ENCODE assay signal across 3 cellular contexts in the genomic region with DNA sequence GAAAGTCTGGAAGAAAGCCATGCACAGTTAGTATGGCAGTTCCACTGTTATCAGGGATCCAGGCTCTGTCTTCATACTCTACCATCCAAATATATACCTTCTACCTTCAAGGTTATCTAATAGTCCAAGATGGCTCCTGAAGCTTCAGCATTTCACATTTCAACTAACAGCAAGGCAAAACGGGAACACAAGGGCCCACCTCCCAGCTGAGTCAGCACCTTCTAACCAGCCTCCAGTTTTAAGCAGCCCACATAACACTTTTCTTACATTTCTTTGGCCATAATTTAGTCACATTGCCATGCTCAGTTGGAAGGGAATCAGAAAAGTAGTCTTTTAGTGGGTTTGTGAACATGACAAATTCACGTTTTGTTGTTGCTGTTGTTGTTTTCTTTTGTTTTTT.
A peak's percentile ranks its signal among the peaks of the same experiment; 100 is the strongest.
TF ChIP-seq lines count a peak whose summit lies in the region.

No MANE protein-coding gene starts in this region.

TF ChIP-seq in A549, 52 proteins besides CTCF, POLR2A, EP300 and RAD21:
- TF ChIP-seq MAFK (IDR thresholded peaks at IDR 0.05; ENCODE audit: partially characterized antibody) (peak; percentile 67), ZFP36 (IDR thresholded peaks at IDR 0.05; ENCODE audit: borderline replicate concordance, partially characterized antibody) (no peak)

TF ChIP-seq in GM23338, 12 proteins besides CTCF, POLR2A, EP300 and RAD21 (continues in another document):
- TF ChIP-seq, protein P1, sequence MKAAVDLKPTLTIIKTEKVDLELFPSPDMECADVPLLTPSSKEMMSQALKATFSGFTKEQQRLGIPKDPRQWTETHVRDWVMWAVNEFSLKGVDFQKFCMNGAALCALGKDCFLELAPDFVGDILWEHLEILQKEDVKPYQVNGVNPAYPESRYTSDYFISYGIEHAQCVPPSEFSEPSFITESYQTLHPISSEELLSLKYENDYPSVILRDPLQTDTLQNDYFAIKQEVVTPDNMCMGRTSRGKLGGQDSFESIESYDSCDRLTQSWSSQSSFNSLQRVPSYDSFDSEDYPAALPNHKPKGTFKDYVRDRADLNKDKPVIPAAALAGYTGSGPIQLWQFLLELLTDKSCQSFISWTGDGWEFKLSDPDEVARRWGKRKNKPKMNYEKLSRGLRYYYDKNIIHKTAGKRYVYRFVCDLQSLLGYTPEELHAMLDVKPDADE (IDR thresholded peaks at IDR 0.05) = no peak
- TF ChIP-seq POLR2AphosphoS5 (IDR thresholded peaks at IDR 0.05; ENCODE audit: low read depth) (no peak), JUNB (IDR thresholded peaks at IDR 0.05; ENCODE audit: unreplicated experiment) (no peak), ZNF331 (CRISPR knock-in tag; IDR thresholded peaks at IDR 0.05; ENCODE audit: low read depth) (no peak), CREB1 (CRISPR knock-in tag; IDR thresholded peaks at IDR 0.05; ENCODE audit: low read depth) (no peak), NANOG (IDR thresholded peaks at IDR 0.05; ENCODE audit: borderline replicate concordance) (no peak), EZH2phosphoT487 (IDR thresholded peaks at IDR 0.05; ENCODE audit: unreplicated experiment) (no peak)
- TF ChIP-seq, protein P2, sequence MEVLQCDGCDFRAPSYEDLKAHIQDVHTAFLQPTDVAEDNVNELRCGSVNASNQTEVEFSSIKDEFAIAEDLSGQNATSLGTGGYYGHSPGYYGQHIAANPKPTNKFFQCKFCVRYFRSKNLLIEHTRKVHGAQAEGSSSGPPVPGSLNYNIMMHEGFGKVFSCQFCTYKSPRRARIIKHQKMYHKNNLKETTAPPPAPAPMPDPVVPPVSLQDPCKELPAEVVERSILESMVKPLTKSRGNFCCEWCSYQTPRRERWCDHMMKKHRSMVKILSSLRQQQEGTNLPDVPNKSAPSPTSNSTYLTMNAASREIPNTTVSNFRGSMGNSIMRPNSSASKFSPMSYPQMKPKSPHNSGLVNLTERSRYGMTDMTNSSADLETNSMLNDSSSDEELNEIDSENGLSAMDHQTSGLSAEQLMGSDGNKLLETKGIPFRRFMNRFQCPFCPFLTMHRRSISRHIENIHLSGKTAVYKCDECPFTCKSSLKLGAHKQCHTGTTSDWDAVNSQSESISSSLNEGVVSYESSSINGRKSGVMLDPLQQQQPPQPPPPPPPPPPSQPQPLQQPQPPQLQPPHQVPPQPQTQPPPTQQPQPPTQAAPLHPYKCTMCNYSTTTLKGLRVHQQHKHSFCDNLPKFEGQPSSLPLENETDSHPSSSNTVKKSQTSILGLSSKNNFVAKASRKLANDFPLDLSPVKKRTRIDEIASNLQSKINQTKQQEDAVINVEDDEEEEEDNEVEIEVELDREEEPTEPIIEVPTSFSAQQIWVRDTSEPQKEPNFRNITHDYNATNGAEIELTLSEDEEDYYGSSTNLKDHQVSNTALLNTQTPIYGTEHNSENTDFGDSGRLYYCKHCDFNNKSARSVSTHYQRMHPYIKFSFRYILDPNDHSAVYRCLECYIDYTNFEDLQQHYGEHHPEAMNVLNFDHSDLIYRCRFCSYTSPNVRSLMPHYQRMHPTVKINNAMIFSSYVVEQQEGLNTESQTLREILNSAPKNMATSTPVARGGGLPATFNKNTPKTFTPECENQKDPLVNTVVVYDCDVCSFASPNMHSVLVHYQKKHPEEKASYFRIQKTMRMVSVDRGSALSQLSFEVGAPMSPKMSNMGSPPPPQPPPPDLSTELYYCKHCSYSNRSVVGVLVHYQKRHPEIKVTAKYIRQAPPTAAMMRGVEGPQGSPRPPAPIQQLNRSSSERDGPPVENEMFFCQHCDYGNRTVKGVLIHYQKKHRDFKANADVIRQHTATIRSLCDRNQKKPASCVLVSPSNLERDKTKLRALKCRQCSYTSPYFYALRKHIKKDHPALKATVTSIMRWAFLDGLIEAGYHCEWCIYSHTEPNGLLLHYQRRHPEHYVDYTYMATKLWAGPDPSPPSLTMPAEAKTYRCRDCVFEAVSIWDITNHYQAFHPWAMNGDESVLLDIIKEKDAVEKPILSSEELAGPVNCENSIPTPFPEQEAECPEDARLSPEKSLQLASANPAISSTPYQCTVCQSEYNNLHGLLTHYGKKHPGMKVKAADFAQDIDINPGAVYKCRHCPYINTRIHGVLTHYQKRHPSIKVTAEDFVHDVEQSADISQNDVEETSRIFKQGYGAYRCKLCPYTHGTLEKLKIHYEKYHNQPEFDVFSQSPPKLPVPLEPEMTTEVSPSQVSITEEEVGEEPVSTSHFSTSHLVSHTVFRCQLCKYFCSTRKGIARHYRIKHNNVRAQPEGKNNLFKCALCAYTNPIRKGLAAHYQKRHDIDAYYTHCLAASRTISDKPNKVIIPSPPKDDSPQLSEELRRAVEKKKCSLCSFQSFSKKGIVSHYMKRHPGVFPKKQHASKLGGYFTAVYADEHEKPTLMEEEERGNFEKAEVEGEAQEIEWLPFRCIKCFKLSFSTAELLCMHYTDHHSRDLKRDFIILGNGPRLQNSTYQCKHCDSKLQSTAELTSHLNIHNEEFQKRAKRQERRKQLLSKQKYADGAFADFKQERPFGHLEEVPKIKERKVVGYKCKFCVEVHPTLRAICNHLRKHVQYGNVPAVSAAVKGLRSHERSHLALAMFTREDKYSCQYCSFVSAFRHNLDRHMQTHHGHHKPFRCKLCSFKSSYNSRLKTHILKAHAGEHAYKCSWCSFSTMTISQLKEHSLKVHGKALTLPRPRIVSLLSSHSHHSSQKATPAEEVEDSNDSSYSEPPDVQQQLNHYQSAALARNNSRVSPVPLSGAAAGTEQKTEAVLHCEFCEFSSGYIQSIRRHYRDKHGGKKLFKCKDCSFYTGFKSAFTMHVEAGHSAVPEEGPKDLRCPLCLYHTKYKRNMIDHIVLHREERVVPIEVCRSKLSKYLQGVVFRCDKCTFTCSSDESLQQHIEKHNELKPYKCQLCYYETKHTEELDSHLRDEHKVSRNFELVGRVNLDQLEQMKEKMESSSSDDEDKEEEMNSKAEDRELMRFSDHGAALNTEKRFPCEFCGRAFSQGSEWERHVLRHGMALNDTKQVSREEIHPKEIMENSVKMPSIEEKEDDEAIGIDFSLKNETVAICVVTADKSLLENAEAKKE (CRISPR knock-in tag; IDR thresholded peaks at IDR 0.05) = no peak
- TF ChIP-seq, protein P3, sequence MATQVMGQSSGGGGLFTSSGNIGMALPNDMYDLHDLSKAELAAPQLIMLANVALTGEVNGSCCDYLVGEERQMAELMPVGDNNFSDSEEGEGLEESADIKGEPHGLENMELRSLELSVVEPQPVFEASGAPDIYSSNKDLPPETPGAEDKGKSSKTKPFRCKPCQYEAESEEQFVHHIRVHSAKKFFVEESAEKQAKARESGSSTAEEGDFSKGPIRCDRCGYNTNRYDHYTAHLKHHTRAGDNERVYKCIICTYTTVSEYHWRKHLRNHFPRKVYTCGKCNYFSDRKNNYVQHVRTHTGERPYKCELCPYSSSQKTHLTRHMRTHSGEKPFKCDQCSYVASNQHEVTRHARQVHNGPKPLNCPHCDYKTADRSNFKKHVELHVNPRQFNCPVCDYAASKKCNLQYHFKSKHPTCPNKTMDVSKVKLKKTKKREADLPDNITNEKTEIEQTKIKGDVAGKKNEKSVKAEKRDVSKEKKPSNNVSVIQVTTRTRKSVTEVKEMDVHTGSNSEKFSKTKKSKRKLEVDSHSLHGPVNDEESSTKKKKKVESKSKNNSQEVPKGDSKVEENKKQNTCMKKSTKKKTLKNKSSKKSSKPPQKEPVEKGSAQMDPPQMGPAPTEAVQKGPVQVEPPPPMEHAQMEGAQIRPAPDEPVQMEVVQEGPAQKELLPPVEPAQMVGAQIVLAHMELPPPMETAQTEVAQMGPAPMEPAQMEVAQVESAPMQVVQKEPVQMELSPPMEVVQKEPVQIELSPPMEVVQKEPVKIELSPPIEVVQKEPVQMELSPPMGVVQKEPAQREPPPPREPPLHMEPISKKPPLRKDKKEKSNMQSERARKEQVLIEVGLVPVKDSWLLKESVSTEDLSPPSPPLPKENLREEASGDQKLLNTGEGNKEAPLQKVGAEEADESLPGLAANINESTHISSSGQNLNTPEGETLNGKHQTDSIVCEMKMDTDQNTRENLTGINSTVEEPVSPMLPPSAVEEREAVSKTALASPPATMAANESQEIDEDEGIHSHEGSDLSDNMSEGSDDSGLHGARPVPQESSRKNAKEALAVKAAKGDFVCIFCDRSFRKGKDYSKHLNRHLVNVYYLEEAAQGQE (IDR thresholded peaks at IDR 0.05; ENCODE audit: unreplicated experiment) = no peak

TF ChIP-seq in H1, 55 proteins besides CTCF, POLR2A, EP300 and RAD21:
- TF ChIP-seq CEBPB (IDR thresholded peaks at IDR 0.05; ENCODE audit: low read depth, low read length) = no peak
- TF ChIP-seq PHF8 (conservative IDR thresholded peaks at IDR 0.05; ENCODE audit: low read depth, low read length) = no peak
- TF ChIP-seq RFX5 (IDR thresholded peaks at IDR 0.05; ENCODE audit: borderline replicate concordance, low read depth, low read length) = no peak
- TF ChIP-seq BACH1 (IDR thresholded peaks at IDR 0.05; ENCODE audit: low read length) = no peak
- no peak for TF ChIP-seq SIX5 (IDR thresholded peaks at IDR 0.05; ENCODE audit: low read depth, low read length)
- TF ChIP-seq, protein P4, sequence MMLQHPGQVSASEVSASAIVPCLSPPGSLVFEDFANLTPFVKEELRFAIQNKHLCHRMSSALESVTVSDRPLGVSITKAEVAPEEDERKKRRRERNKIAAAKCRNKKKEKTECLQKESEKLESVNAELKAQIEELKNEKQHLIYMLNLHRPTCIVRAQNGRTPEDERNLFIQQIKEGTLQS (IDR thresholded peaks at IDR 0.05; ENCODE audit: insufficient read depth, low read depth, low read length) = no peak
- no peak for TF ChIP-seq CHD2 (IDR thresholded peaks at IDR 0.05; ENCODE audit: low read length)
- TF ChIP-seq BRCA1 (IDR thresholded peaks at IDR 0.05; ENCODE audit: low read depth, low read length) = no peak
- no peak for TF ChIP-seq SRF (IDR thresholded peaks at IDR 0.05; ENCODE audit: low read depth, low read length)
- TF ChIP-seq EZH2 (IDR thresholded peaks at IDR 0.05; ENCODE audit: low read depth, low read length, severe bottlenecking) = no peak
- no peak for TF ChIP-seq BCL11A (IDR thresholded peaks at IDR 0.05; ENCODE audit: low read depth in 2 of 2, low read length in 2 of 2)
- TF ChIP-seq RBBP5 (IDR thresholded peaks at IDR 0.05; ENCODE audit: borderline replicate concordance, low read depth, low read length) = no peak
- no peak for TF ChIP-seq NRF1 (IDR thresholded peaks at IDR 0.05; ENCODE audit: low read depth, low read length)
- TF ChIP-seq, protein P5, sequence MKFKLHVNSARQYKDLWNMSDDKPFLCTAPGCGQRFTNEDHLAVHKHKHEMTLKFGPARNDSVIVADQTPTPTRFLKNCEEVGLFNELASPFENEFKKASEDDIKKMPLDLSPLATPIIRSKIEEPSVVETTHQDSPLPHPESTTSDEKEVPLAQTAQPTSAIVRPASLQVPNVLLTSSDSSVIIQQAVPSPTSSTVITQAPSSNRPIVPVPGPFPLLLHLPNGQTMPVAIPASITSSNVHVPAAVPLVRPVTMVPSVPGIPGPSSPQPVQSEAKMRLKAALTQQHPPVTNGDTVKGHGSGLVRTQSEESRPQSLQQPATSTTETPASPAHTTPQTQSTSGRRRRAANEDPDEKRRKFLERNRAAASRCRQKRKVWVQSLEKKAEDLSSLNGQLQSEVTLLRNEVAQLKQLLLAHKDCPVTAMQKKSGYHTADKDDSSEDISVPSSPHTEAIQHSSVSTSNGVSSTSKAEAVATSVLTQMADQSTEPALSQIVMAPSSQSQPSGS (IDR thresholded peaks at IDR 0.05; ENCODE audit: low read length) = no peak
- no peak for TF ChIP-seq CTBP2 (IDR thresholded peaks at IDR 0.05; ENCODE audit: borderline replicate concordance, insufficient read depth, insufficient read length, low read length)
- TF ChIP-seq KDM1A (IDR thresholded peaks at IDR 0.05; ENCODE audit: borderline replicate concordance, low read length) = no peak
